Comparison of ENCODE assay signal across 22 cellular contexts in the genomic region with DNA sequence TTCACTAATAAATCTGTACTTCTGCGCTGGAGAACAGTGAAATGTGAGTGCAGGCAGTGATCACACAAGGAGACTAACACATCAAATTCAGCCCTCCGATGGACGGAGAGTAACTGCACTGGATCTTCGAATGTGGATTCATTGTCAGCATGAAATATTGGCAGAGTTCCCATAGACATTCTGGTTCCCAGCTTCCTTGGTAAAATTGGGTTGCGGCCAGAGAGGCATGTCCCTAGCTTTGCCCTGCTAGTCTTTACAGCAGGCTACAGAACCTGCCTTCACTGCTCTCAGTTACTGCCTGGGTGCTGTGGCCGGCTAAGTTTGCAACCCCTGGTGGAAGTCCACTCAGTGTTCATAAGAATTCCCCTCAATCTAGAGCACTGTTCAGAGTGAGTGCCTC. TPM values are rescaled to one million over a fixed set of nuclear protein-coding genes. Genes with fewer than 3 reads are reported as not detected.
DNase-seq lines count a peak whose midpoint lies in the region; ATAC-seq and TF ChIP-seq lines count a peak whose summit lies in the region.
"Had no signal": no experiment of that assay in that cellular context is flagged by ENCODE, and none has a peak within 500 bp of the region (broad histone marks: within the 10 kb centered on the region; RNA-seq: fewer than 3 reads in every experiment).

No MANE protein-coding gene starts in this region.

- no peaks in the 10 kb centered on the region for H3K4me1 ChIP-seq in prostate gland (replicated peaks)
- H3K4me1 ChIP-seq: right lobe of liver, upper lobe of right lung had no signal

- TF ChIP-seq CTCF in prostate gland (IDR thresholded peaks at IDR 0.05): no peak

- ATAC-seq in GM21367 (IDR thresholded peaks at IDR 0.05; ENCODE audit: unreplicated experiment): no peak
- ATAC-seq: activated T-cell treated with anti-CD3 and anti-CD28 coated beads, Interleukin-2, amount 50 U/mL, for 4 hours; left cardiac atrium; natural killer cell; right lobe of liver; upper lobe of right lung; WTC11 had no signal

- H3K27ac ChIP-seq in prostate gland: no peak overlapping the region
- H3K27ac ChIP-seq: BLaER1 treated with 17β-estradiol and CSF1 and Interleukin-3, amounts not matched to agents 10 nM and 100 nM; ovary; right lobe of liver; SK-N-MC; upper lobe of right lung had no signal

- intact Hi-C loops in prostate gland (cut with DNase I): loop anchor here (10.0 kb wide), 1 partner anchor 50 kb away; no protein-coding TSS in a partner anchor

- no peak overlapping the region for H3K4me3 ChIP-seq in prostate gland
- H3K4me3 ChIP-seq: BLaER1 treated with 17β-estradiol and CSF1 and Interleukin-3, amounts not matched to agents 10 nM and 100 nM; ovary; right lobe of liver; SK-N-MC; upper lobe of right lung had no signal

- no peaks in the 10 kb centered on the region for H3K36me3 ChIP-seq in prostate gland
- H3K36me3 ChIP-seq: BLaER1 treated with 17β-estradiol and CSF1 and Interleukin-3, amounts not matched to agents 10 nM and 100 nM; ovary; right lobe of liver; upper lobe of right lung had no signal

- 23% methylated on average over 6 of the region's 6 CpGs for WGBS in prostate gland

- H3K27me3 ChIP-seq in prostate gland (replicated peaks; ENCODE audit: insufficient read depth): no peaks in the 10 kb centered on the region
- H3K27me3 ChIP-seq: BLaER1 treated with 17β-estradiol and CSF1 and Interleukin-3, amounts not matched to agents 10 nM and 100 nM; ovary; right lobe of liver had no signal

- TF ChIP-seq POLR2A in prostate gland (IDR thresholded peaks at IDR 0.05): no peak

- H3K9me3 ChIP-seq in prostate gland: no peaks in the 10 kb centered on the region
- H3K9me3 ChIP-seq: BLaER1 treated with 17β-estradiol and CSF1 and Interleukin-3, amounts not matched to agents 10 nM and 100 nM; ovary; right lobe of liver; upper lobe of right lung had no signal

- DNase-seq in NCI-H2227 treated with DMSO at 0.1 percent for 48 hours (lab: John Stamatoyannopoulos, UW) (peak; percentile 23), NCI-H2227 (lab: John Stamatoyannopoulos, UW; ENCODE audit: unreplicated experiment) (no peak), NCI-H1694 treated with DMSO at 0.1 percent for 48 hours (lab: John Stamatoyannopoulos, UW) (peak; percentile 53), cerebellar cortex (ENCODE audit: low spot score) (peak; percentile 79), prostate gland (ENCODE audit: low spot score) (peak; percentile 13), NCI-H128 (lab: John Stamatoyannopoulos, UW; ENCODE audit: unreplicated experiment) (no peak)
- no peak for DNase-seq in activated CD4-positive, alpha-beta T cell treated with anti-CD3 and anti-CD28 coated beads, Interleukin-2, amount 50 U/mL, for 4 hours
- DNase-seq: activated CD8-positive, alpha-beta memory T cell treated with anti-CD3 and anti-CD28 coated beads for 24 hours; activated naive CD4-positive, alpha-beta T cell; activated T-cell treated with anti-CD3 and anti-CD28 coated beads, Interleukin-2, amount 50 U/mL, for 4 hours; left cardiac atrium; natural killer cell; NCI-H1417 treated with DMSO at 0.1 percent for 48 hours; NCI-H510A treated with DMSO at 0.1 percent for 48 hours; ovary; right lobe of liver; stimulated activated CD8-positive, alpha-beta memory T cell treated with anti-CD3 and anti-CD28 coated beads, Interleukin-4, amount 100 ng/mL, for 48 hours; upper lobe of right lung had no signal

RNA-seq across cellular contexts. Expression of a gene that starts 32.3 kb away (rescaled TPM):
- 10 to 100 TPM; 30.3 to 41.3 TPM for total RNA-seq in prostate gland

Comparison
In these comparisons a context has a peak if more than half of its experiments do, and no peak if none do; other contexts are left out.
1. DNase-seq: peak in NCI-H2227 treated with DMSO at 0.1 percent for 48 hours (single experiment), NCI-H1694 treated with DMSO at 0.1 percent for 48 hours (single experiment), cerebellar cortex (single experiment) and prostate gland (single experiment); none in NCI-H2227 (single experiment), activated CD4-positive, alpha-beta T cell treated with anti-CD3 and anti-CD28 coated beads, Interleukin-2, amount 50 U/mL, for 4 hours (0 of 2) and NCI-H128 (single experiment).